ENCODE assay signal across 21 cellular contexts in genomic region chr18:11655605-11655932, GRCh38. TPM values are rescaled to one million over a fixed set of nuclear protein-coding genes. Genes with fewer than 3 reads are reported as not detected.
DNase-seq lines count a peak whose midpoint lies in the region; FAIRE-seq and TF ChIP-seq lines count a peak whose summit lies in the region.
"Had no signal": no experiment of that assay in that cellular context is flagged by ENCODE, and none has a peak within 500 bp of the region (broad histone marks: within the 10 kb centered on the region; RNA-seq: fewer than 3 reads in every experiment).

No MANE protein-coding gene starts in this region.

- DNase-seq in left ventricle myocardium inferior: no peak
- no peak for DNase-seq in right atrium auricular region (ENCODE audit: low spot score)
- DNase-seq in astrocyte (ENCODE audit: low read depth): no peak
- no peak for DNase-seq in mesendoderm
- no peak for DNase-seq in D341Med (ENCODE audit: low spot score)
- no peak for DNase-seq in uterus
- DNase-seq in activated effector memory CD4-positive, alpha-beta T cell treated with anti-CD3 and anti-CD28 coated beads, Interleukin-2, amount 50 U/mL, for 16 hours: no peak
- no peak for DNase-seq in GOT3 (lab: John Stamatoyannopoulos, UW)
- DNase-seq: NCI-H1092 treated with DMSO at 0.1 percent for 48 hours; NCI-H2171; NK-92 treated with Interleukin-12 subunit alpha and Interleukin-12 subunit beta, amount 100 ng/mL, for 24 hours had no signal

- H3K4me3 Mint-ChIP-seq in astrocyte (ENCODE audit: unreplicated experiment): no peak overlapping the region
- H3K4me3 Mint-ChIP-seq: activated CD8-positive, alpha-beta T cell treated with anti-CD3 and anti-CD28 coated beads for 36 hours; activated T-helper 1 cell treated with anti-CD3 and anti-CD28 coated beads, Interleukin-12 subunit alpha, Interleukin-12 subunit beta, Interleukin-2, Interleukin-4 antibody, amounts not matched to agents 30 ng/mL and 10 ng/mL and 1 ng/mL, durations not matched to agents 14 hours and 24 hours and 36 hours had no signal

- no peak for TF ChIP-seq POLR2A in uterus (IDR thresholded peaks at IDR 0.05)

- no peak overlapping the region for H3K4ac ChIP-seq in mesendoderm (ENCODE audit: low read depth, low read length)

- no peak overlapping the region for H3K4me3 ChIP-seq in left ventricle myocardium inferior
- no peak overlapping the region for H3K4me3 ChIP-seq in right atrium auricular region
- no peak overlapping the region for H3K4me3 ChIP-seq in astrocyte (ENCODE audit: insufficient read depth, low read depth, low read length)
- H3K4me3 ChIP-seq in mesendoderm (ENCODE audit: low read length): no peak overlapping the region
- H3K4me3 ChIP-seq in uterus: no peak overlapping the region
- H3K4me3 ChIP-seq: mucosa of descending colon, SJCRH30 had no signal

- peaks cover 4% of the 10 kb centered on the region for H3K4me1 Mint-ChIP-seq in astrocyte (ENCODE audit: low read depth, unreplicated experiment)

- H4K20me1 ChIP-seq in astrocyte (ENCODE audit: insufficient read depth, low read length): no peaks in the 10 kb centered on the region

- no peaks in the 10 kb centered on the region for H3K9me3 ChIP-seq in left ventricle myocardium inferior (replicated peaks)
- no peaks in the 10 kb centered on the region for H3K9me3 ChIP-seq in right atrium auricular region
- H3K9me3 ChIP-seq in astrocyte (ENCODE audit: insufficient read depth, low read depth, low read length): no peaks in the 10 kb centered on the region
- H3K9me3 ChIP-seq in uterus: no peaks in the 10 kb centered on the region
- H3K9me3 ChIP-seq: mucosa of descending colon, SJCRH30 had no signal

- H3K9me3 Mint-ChIP-seq in astrocyte (ENCODE audit: unreplicated experiment): peaks cover 7% of the 10 kb centered on the region
- H3K9me3 Mint-ChIP-seq: activated CD8-positive, alpha-beta T cell treated with anti-CD3 and anti-CD28 coated beads for 36 hours; activated T-helper 1 cell treated with anti-CD3 and anti-CD28 coated beads, Interleukin-12 subunit alpha, Interleukin-12 subunit beta, Interleukin-2, Interleukin-4 antibody, amounts not matched to agents 30 ng/mL and 10 ng/mL and 1 ng/mL, durations not matched to agents 14 hours and 24 hours and 36 hours had no signal

- no peaks in the 10 kb centered on the region for H3K79me1 ChIP-seq in mesendoderm (ENCODE audit: low read length)

- no peaks in the 10 kb centered on the region for H3K79me2 ChIP-seq in astrocyte (ENCODE audit: insufficient read depth, low read length)
- H3K79me2 ChIP-seq in mesendoderm (ENCODE audit: control insufficient read depth, insufficient read depth, low read length): no peaks in the 10 kb centered on the region

- no peak overlapping the region for H3K18ac ChIP-seq in mesendoderm (ENCODE audit: low read length)

- no peak overlapping the region for H3K27ac ChIP-seq in left ventricle myocardium inferior (replicated peaks)
- H3K27ac ChIP-seq in right atrium auricular region: no peak overlapping the region
- H3K27ac ChIP-seq in astrocyte (ENCODE audit: low read depth, low read length): no peak overlapping the region
- H3K27ac ChIP-seq in mesendoderm (ENCODE audit: low read depth, low read length): no peak overlapping the region
- no peak overlapping the region for H3K27ac ChIP-seq in uterus
- H3K27ac ChIP-seq: epithelial cell of prostate, SJCRH30 had no signal

- TF ChIP-seq CTCF in left ventricle myocardium inferior (IDR thresholded peaks at IDR 0.05; ENCODE audit: borderline replicate concordance) (peak; percentile 4), right atrium auricular region (IDR thresholded peaks at IDR 0.05) (peak in 1 of 2 donors; percentile 7), astrocyte (IDR thresholded peaks at IDR 0.05; ENCODE audit: insufficient read depth, low read depth, low read length) (no peak), uterus (IDR thresholded peaks at IDR 0.05) (no peak)

- WGBS in mesendoderm (ENCODE audit: extremely low coverage, insufficient coverage, low lambda C conversion rate): no CpG with 5 or more reads among the region's 5 CpGs

- H3K56ac ChIP-seq in mesendoderm (ENCODE audit: low read length): peak overlapping the region; percentile 61

- H2AFZ ChIP-seq in astrocyte (ENCODE audit: low read depth, low read length): peak overlapping the region; percentile 1

- H3K4me1 ChIP-seq in left ventricle myocardium inferior (peaks cover 6% of the 10 kb centered on the region), right atrium auricular region (peaks cover 0 to 8% of the 10 kb centered on the region in 2 donors), astrocyte (ENCODE audit: insufficient read depth, low read length) (no peaks in the 10 kb centered on the region), mesendoderm (ENCODE audit: control insufficient read depth, low read depth, low read length) (no peaks in the 10 kb centered on the region), uterus (no peaks in the 10 kb centered on the region)
- H3K4me1 ChIP-seq: SJCRH30 had no signal

- H3K27me3 ChIP-seq in left ventricle myocardium inferior (ENCODE audit: low read depth) (peaks cover 80% of the 10 kb centered on the region), right atrium auricular region (no peaks in the 10 kb centered on the region), astrocyte (ENCODE audit: insufficient read depth, low read length) (peaks cover 7% of the 10 kb centered on the region), mesendoderm (ENCODE audit: insufficient read depth, low read length, poor library complexity) (no peaks in the 10 kb centered on the region), uterus (no peaks in the 10 kb centered on the region)
- H3K27me3 ChIP-seq: SJCRH30 had no signal

- intact Hi-C loops in left ventricle myocardium inferior (cut with micrococcal nuclease): no loop called here
- intact Hi-C loops in uterus (cut with DNase I; ENCODE audit: low total_unique reads): loop anchor here (10.0 kb wide), 1 partner anchor 379 kb away; no protein-coding TSS in a partner anchor

- H4K5ac ChIP-seq in mesendoderm (ENCODE audit: low read length): no peak overlapping the region

- H3K36me3 ChIP-seq in left ventricle myocardium inferior (no peaks in the 10 kb centered on the region), right atrium auricular region (no peaks in the 10 kb centered on the region), astrocyte (ENCODE audit: insufficient read depth, low read length) (no peaks in the 10 kb centered on the region), mesendoderm (ENCODE audit: control insufficient read depth, insufficient read depth, low read length) (no peaks in the 10 kb centered on the region), uterus (no peaks in the 10 kb centered on the region)
- H3K36me3 ChIP-seq: SJCRH30 had no signal

- H3K9ac ChIP-seq in astrocyte (ENCODE audit: low read length): no peak overlapping the region
- no peak overlapping the region for H3K9ac ChIP-seq in mesendoderm (ENCODE audit: low read length)

- no peak for FAIRE-seq in astrocyte (lab: Jason Lieb, UNC)
- FAIRE-seq: colon, HepG2, TTC549 had no signal

- H3K4me2 ChIP-seq in astrocyte (ENCODE audit: low read length) (peak overlapping the region; percentile 7), mesendoderm (ENCODE audit: low read length) (no peak overlapping the region)

- no peak overlapping the region for H4K8ac ChIP-seq in mesendoderm (ENCODE audit: low read depth, low read length)

- H3K27me3 Mint-ChIP-seq in astrocyte (ENCODE audit: low read depth, unreplicated experiment): peaks cover 52% of the 10 kb centered on the region

- H2BK120ac ChIP-seq in mesendoderm (ENCODE audit: low read depth, low read length): no peak overlapping the region

- H3K23ac ChIP-seq in mesendoderm (ENCODE audit: low read length): no peak overlapping the region

- no peak overlapping the region for H2BK15ac ChIP-seq in mesendoderm (replicated peaks; ENCODE audit: low read depth)

- H3K36me3 Mint-ChIP-seq in astrocyte (ENCODE audit: low read depth, unreplicated experiment): no peaks in the 10 kb centered on the region

- H2BK5ac ChIP-seq in mesendoderm (ENCODE audit: low read length): no peak overlapping the region

- no peak overlapping the region for H3K27ac Mint-ChIP-seq in astrocyte (ENCODE audit: unreplicated experiment)
- H3K27ac Mint-ChIP-seq: activated CD8-positive, alpha-beta T cell treated with anti-CD3 and anti-CD28 coated beads for 36 hours; activated T-helper 1 cell treated with anti-CD3 and anti-CD28 coated beads, Interleukin-12 subunit alpha, Interleukin-12 subunit beta, Interleukin-2, Interleukin-4 antibody, amounts not matched to agents 30 ng/mL and 10 ng/mL and 1 ng/mL, durations not matched to agents 14 hours and 24 hours and 36 hours had no signal

- no peak overlapping the region for H2AK5ac ChIP-seq in mesendoderm (ENCODE audit: low read length)

RNA-seq across cellular contexts. Expression of gene GNAL, which starts 33.5 kb away (rescaled TPM):
- total RNA-seq in left ventricle myocardium inferior (1.1 TPM), right atrium auricular region (1 to 10 TPM; 2.7 to 4.4 TPM), astrocyte (3.6 and 4.5 TPM in 2 replicates), uterus (10 to 100 TPM in 3 of 4 donors, 1 to 10 TPM in 1; 4.6 to 20.2 (median 13.8) TPM)
- 26.7 TPM for polyA plus RNA-seq in mesendoderm (2013, experiment 1 of 2)
- 26.8 TPM for polyA plus RNA-seq in mesendoderm (2013, experiment 2 of 2)

RNA-seq across cellular contexts. Expression of gene SLC35G4, which starts 46.2 kb away (rescaled TPM):
- total RNA-seq in left ventricle myocardium inferior (not detected), right atrium auricular region (not detected), astrocyte (not detected in 2 replicates), uterus (not detected)
- not detected for polyA plus RNA-seq in mesendoderm (2013, experiment 1 of 2)
- polyA plus RNA-seq in mesendoderm (2013, experiment 2 of 2): not detected
- total RNA-seq: activated CD8-positive, alpha-beta T cell treated with anti-CD3 and anti-CD28 coated beads for 36 hours; activated T-helper 1 cell treated with anti-CD3 and anti-CD28 coated beads, Interleukin-12 subunit alpha, Interleukin-12 subunit beta, Interleukin-2, Interleukin-4 antibody, amounts not matched to agents 30 ng/mL and 10 ng/mL and 1 ng/mL, durations not matched to agents 14 hours and 24 hours and 36 hours; glomerular endothelial cell; HepG2; kidney epithelial cell; mucosa of descending colon; SJCRH30 had no signal
- polyA plus RNA-seq: HepG2 had no signal
